ENCODE assay signal across 12 cellular contexts in the genomic region with DNA sequence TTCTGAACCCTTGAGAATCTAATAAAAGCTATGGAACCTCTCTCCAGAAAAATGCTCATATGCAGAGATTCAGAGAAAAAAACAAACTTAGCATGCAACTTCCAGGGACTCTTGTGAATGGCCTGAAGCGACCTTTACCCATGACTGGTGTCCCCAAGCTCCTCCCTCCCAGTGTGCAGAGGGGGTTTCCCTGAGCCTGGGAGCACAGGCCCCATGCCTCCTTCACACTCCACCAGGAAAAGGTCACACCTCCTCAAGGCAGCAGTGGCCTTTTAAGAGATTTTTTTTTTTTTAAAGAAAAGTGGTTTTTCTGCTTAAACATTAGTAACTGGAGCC. TPM values are rescaled to one million over a fixed set of nuclear protein-coding genes. Genes with fewer than 3 reads are reported as not detected.
DNase-seq lines count a peak whose midpoint lies in the region; ATAC-seq, FAIRE-seq and TF ChIP-seq lines count a peak whose summit lies in the region.
"Had no signal": no experiment of that assay in that cellular context is flagged by ENCODE, and none has a peak within 500 bp of the region (broad histone marks: within the 10 kb centered on the region; RNA-seq: fewer than 3 reads in every experiment).

No MANE protein-coding gene starts in this region.

- no peaks in the 10 kb centered on the region for H3K9me3 ChIP-seq in astrocyte (ENCODE audit: insufficient read depth, low read depth, low read length)
- no peaks in the 10 kb centered on the region for H3K9me3 ChIP-seq in A673 (ENCODE audit: low read depth, low read length, poor library complexity, severe bottlenecking)

- H2AFZ ChIP-seq in astrocyte (ENCODE audit: low read depth, low read length) = no peak overlapping the region

- H3K27ac Mint-ChIP-seq in astrocyte (ENCODE audit: unreplicated experiment) = peak overlapping the region; percentile 96
- H3K27ac Mint-ChIP-seq: CD4-positive, alpha-beta T cell had no signal

- peak; percentile 70 for ATAC-seq in HG03108 (IDR thresholded peaks at IDR 0.05; ENCODE audit: unreplicated experiment)
- no peak for ATAC-seq in GM21367 (IDR thresholded peaks at IDR 0.05; ENCODE audit: unreplicated experiment)
- no peak for ATAC-seq in left ventricle myocardium superior

- BruUV-seq in A673 (replicated peaks; lab: Mats Ljungman, UMichigan) = no TSS peak

- H3K27me3 Mint-ChIP-seq in astrocyte (ENCODE audit: low read depth, unreplicated experiment) = no peaks in the 10 kb centered on the region
- H3K27me3 Mint-ChIP-seq: CD4-positive, alpha-beta T cell had no signal

- peaks cover 19% of the 10 kb centered on the region for H3K4me1 Mint-ChIP-seq in astrocyte (ENCODE audit: low read depth, unreplicated experiment)

- no peak overlapping the region for H3K9ac ChIP-seq in astrocyte (ENCODE audit: low read length)

- no peak overlapping the region for H3K27ac ChIP-seq in astrocyte (ENCODE audit: low read depth, low read length)
- no peak overlapping the region for H3K27ac ChIP-seq in A673 (ENCODE audit: low read depth, low read length, poor library complexity, severe bottlenecking)
- H3K27ac ChIP-seq: coronary artery had no signal

- peaks cover 24% of the 10 kb centered on the region for H3K79me2 ChIP-seq in astrocyte (ENCODE audit: insufficient read depth, low read length)

- peak overlapping the region; percentile 46 for H3K4me2 ChIP-seq in astrocyte (ENCODE audit: low read length)

- H3K4me1 ChIP-seq in astrocyte (ENCODE audit: insufficient read depth, low read length) (peaks cover 15% of the 10 kb centered on the region), A673 (ENCODE audit: insufficient read depth, low read length, poor library complexity, severe bottlenecking) (no peaks in the 10 kb centered on the region)

- peaks cover 13% of the 10 kb centered on the region for H3K36me3 Mint-ChIP-seq in astrocyte (ENCODE audit: low read depth, unreplicated experiment)

- FAIRE-seq in astrocyte (lab: Jason Lieb, UNC) = no peak
- FAIRE-seq: kidney had no signal

- H3K9me3 Mint-ChIP-seq in astrocyte (ENCODE audit: unreplicated experiment) = peaks cover 3% of the 10 kb centered on the region
- H3K9me3 Mint-ChIP-seq: CD4-positive, alpha-beta T cell had no signal

- peak in 2 of 3 donors; percentile 9 to 19 for DNase-seq in stimulated activated CD4-positive, alpha-beta T cell treated with anti-CD3 and anti-CD28 coated beads, Interleukin-12 subunit alpha, Interleukin-12 subunit beta, amount 100 ng/mL, for 48 hours (ENCODE audit: low read depth in 2 of 3, low spot score in 1 of 3)
- DNase-seq in stimulated activated CD4-positive, alpha-beta T cell treated with anti-CD3 and anti-CD28 coated beads, Interleukin-2, amount 100 ng/mL, for 48 hours = no peak
- DNase-seq in astrocyte (ENCODE audit: low read depth) (no peak), anterior cingulate cortex (lab: John Stamatoyannopoulos, UW) (no peak), A673 (ENCODE audit: low spot score) (no peak), left ventricle myocardium superior (no peak)
- DNase-seq: CD4-positive, alpha-beta T cell; H9; kidney had no signal

- H4K20me1 ChIP-seq in astrocyte (ENCODE audit: insufficient read depth, low read length) = no peaks in the 10 kb centered on the region

- POLR2A ChIA-PET in A673 (lab: Charles Lee; ENCODE audit: low non-redundant PET) = no interaction called here

- no peak overlapping the region for H3K4me3 ChIP-seq in astrocyte (ENCODE audit: insufficient read depth, low read depth, low read length)
- H3K4me3 ChIP-seq in A673 (ENCODE audit: low read depth, low read length, poor library complexity, severe bottlenecking) = no peak overlapping the region
- H3K4me3 ChIP-seq: coronary artery had no signal

- CTCF ChIA-PET in A673 (lab: Charles Lee) = no interaction called here

- H3K27me3 ChIP-seq in astrocyte (ENCODE audit: insufficient read depth, low read length) (no peaks in the 10 kb centered on the region), A673 (replicated peaks; ENCODE audit: insufficient read depth, low read depth, low read length, poor library complexity) (no peaks in the 10 kb centered on the region)

- H3K4me3 Mint-ChIP-seq in astrocyte (ENCODE audit: unreplicated experiment) = no peak overlapping the region
- H3K4me3 Mint-ChIP-seq: CD4-positive, alpha-beta T cell; H9 had no signal

- H3K36me3 ChIP-seq in astrocyte (ENCODE audit: insufficient read depth, low read length) (no peaks in the 10 kb centered on the region), A673 (ENCODE audit: insufficient read depth, low read length, poor library complexity, severe bottlenecking) (no peaks in the 10 kb centered on the region)

- intact Hi-C loops in A673 (cut with micrococcal nuclease; ENCODE audit: unreplicated experiment) (no loop called here), left ventricle myocardium superior (cut with micrococcal nuclease) (no loop called here)

- TF ChIP-seq CTCF in astrocyte (IDR thresholded peaks at IDR 0.05; ENCODE audit: insufficient read depth, low read depth, low read length) (no peak), A673 (conservative IDR thresholded peaks at IDR 0.05; ENCODE audit: low read depth, low read length) (no peak)

RNA-seq across cellular contexts. Expression of a gene that starts 13.3 kb away (rescaled TPM):
- total RNA-seq in astrocyte = 141 and 142 TPM in 2 replicates
- total RNA-seq in A673 (2021) = 33.2 and 36.3 TPM in 2 replicates
- 19.1 TPM for total RNA-seq in left ventricle myocardium superior

RNA-seq across cellular contexts. Expression of a gene that starts 40.0 kb away (rescaled TPM):
- total RNA-seq in astrocyte = not detected in 2 replicates
- not detected in 2 replicates for total RNA-seq in A673 (2021)
- not detected for total RNA-seq in left ventricle myocardium superior
- total RNA-seq: CD4-positive, alpha-beta T cell; H9; kidney had no signal

Comparison
In these comparisons a context has a peak if more than half of its experiments do, and no peak if none do; other contexts are left out.
1. DNase-seq: peak in stimulated activated CD4-positive, alpha-beta T cell treated with anti-CD3 and anti-CD28 coated beads, Interleukin-12 subunit alpha, Interleukin-12 subunit beta, amount 100 ng/mL, for 48 hours (2 of 3); none in stimulated activated CD4-positive, alpha-beta T cell treated with anti-CD3 and anti-CD28 coated beads, Interleukin-2, amount 100 ng/mL, for 48 hours (0 of 2), astrocyte (single experiment), anterior cingulate cortex (0 of 58), A673 (single experiment) and left ventricle myocardium superior (single experiment).